ENCODE assay signal across 16 cellular contexts in the genomic region with DNA sequence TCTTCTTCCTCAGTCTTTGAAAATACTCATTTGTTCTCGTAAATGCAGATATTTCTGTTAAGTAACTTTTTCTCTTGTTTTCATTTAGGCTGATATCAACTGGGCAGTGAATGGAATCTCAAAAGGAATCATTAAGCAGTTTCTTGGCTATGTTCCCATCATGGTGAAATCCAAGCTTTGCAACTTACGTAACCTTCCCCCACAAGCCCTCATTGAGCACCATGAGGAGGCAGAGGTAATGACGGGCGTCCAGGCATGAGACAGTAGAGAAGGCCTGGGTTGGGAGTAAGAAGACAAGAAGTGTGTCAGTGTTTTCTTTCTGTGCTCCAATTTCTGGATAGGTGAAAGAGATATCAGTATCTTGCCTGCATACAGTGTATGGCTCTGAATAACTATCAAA. TPM values are rescaled to one million over a fixed set of nuclear protein-coding genes. Genes with fewer than 3 reads are reported as not detected.
DNase-seq lines count a peak whose midpoint lies in the region; ATAC-seq, FAIRE-seq and TF ChIP-seq lines count a peak whose summit lies in the region.
"Had no signal": no experiment of that assay in that cellular context is flagged by ENCODE, and none has a peak within 500 bp of the region (broad histone marks: within the 10 kb centered on the region; RNA-seq: fewer than 3 reads in every experiment).

No MANE protein-coding gene starts in this region.

- no peak overlapping the region for H3K4me3 ChIP-seq in BLaER1 treated with 17β-estradiol and CSF1 and Interleukin-3, amounts not matched to agents 10 nM and 100 nM
- H3K4me3 ChIP-seq in choroid plexus epithelial cell (ENCODE audit: low read depth, low read length) (no peak overlapping the region), lung (no peak overlapping the region), ovary (no peak overlapping the region), left ventricle myocardium inferior (no peak overlapping the region)
- H3K4me3 ChIP-seq: K562 had no signal

- H3K27me3 ChIP-seq in BLaER1 treated with 17β-estradiol and CSF1 and Interleukin-3, amounts not matched to agents 10 nM and 100 nM = no peaks in the 10 kb centered on the region
- no peaks in the 10 kb centered on the region for H3K27me3 ChIP-seq in lung (ENCODE audit: control insufficient read depth, insufficient read depth)
- H3K27me3 ChIP-seq in ovary = no peaks in the 10 kb centered on the region
- H3K27me3 ChIP-seq in left ventricle myocardium inferior (ENCODE audit: low read depth) = no peaks in the 10 kb centered on the region

- peak overlapping the region in 7 of 11 experiments; percentile 23 to 59 (median 34); a peak in 9 of 22 replicates for H3K4me2 ChIP-seq in BLaER1 treated with 17β-estradiol and CSF1 and Interleukin-3, amounts not matched to agents 10 nM and 100 nM

- peaks cover 18 to 41% (median 29%) of the 10 kb centered on the region in 10 experiments for H3K4me1 ChIP-seq in BLaER1 treated with 17β-estradiol and CSF1 and Interleukin-3, amounts not matched to agents 10 nM and 100 nM
- H3K4me1 ChIP-seq in lung (ENCODE audit: control insufficient read depth in 2 of 2, insufficient read depth in 2 of 2, low read length in 2 of 2) (peaks cover 7 to 9% of the 10 kb centered on the region in 2 donors), ovary (ENCODE audit: insufficient read depth) (peaks cover 7% of the 10 kb centered on the region), left ventricle myocardium inferior (peaks cover 16% of the 10 kb centered on the region)

- DNase-seq in Kasumi-1 (lab: John Stamatoyannopoulos, UW) (peak; percentile 17 to 18), choroid plexus epithelial cell (ENCODE audit: low read depth) (peak; percentile 92), lung (ENCODE audit: low spot score) (peak; percentile 36), GM12892 (ENCODE audit: insufficient read length) (no peak), ovary (no peak), left ventricle myocardium inferior (no peak), CD14-positive monocyte (ENCODE audit: low spot score) (no peak)
- DNase-seq: activated T-cell treated with anti-CD3 and anti-CD28 coated beads for 4 hours; anterior cingulate cortex; CD8-positive, alpha-beta T cell; H7; NCI-H510A treated with DMSO at 0.1 percent for 48 hours; stimulated activated naive CD8-positive, alpha-beta T cell treated with anti-CD3 and anti-CD28 coated beads, Interleukin-15, Interleukin-2, amounts not matched to agents 100 U/mL and 50 U/mL, for 24 hours; WERI-Rb-1 had no signal

- peaks cover 4% of the 10 kb centered on the region for H3K4me1 Mint-ChIP-seq in CD14-positive monocyte

- H3K4me3 Mint-ChIP-seq in CD14-positive monocyte = no peak overlapping the region
- H3K4me3 Mint-ChIP-seq: CD8-positive, alpha-beta T cell had no signal

- ATAC-seq in lung (ENCODE audit: insufficient read depth, low FRiP score) = peak; percentile 49
- ATAC-seq: CD8-positive, alpha-beta T cell; K562; stimulated activated naive CD8-positive, alpha-beta T cell treated with anti-CD3 and anti-CD28 coated beads, Interleukin-15, Interleukin-2, amounts not matched to agents 100 U/mL and 50 U/mL, for 24 hours had no signal

- peak overlapping the region in 1 of 7 donors; percentile 7 for H3K27ac Mint-ChIP-seq in CD14-positive monocyte
- H3K27ac Mint-ChIP-seq: CD8-positive, alpha-beta T cell had no signal

- WGBS in lung, 2 donors = 38 to 59% methylated on average over 4 of the region's 4 CpGs
- WGBS in ovary, 3 donors = 92 to 94% (median 93%) methylated on average over 4 of the region's 4 CpGs

- no peak for TF ChIP-seq EP300 in ovary (IDR thresholded peaks at IDR 0.05)

- no peak for FAIRE-seq in GM12892 (lab: Jason Lieb, UNC)
- FAIRE-seq: K562 had no signal

- H3K36me3 Mint-ChIP-seq in CD14-positive monocyte = peaks cover 50 to 53% of the 10 kb centered on the region in 2 donors

- H3K9me3 Mint-ChIP-seq in CD14-positive monocyte = no peaks in the 10 kb centered on the region
- H3K9me3 Mint-ChIP-seq: CD8-positive, alpha-beta T cell had no signal

- intact Hi-C loops in ovary (cut with DNase I) = loop anchor here in 1 of 4 donors (10.0 kb wide), 1 partner anchor 63 kb away; the partner anchor contains the start of gene TTL
- intact Hi-C loops in left ventricle myocardium inferior (cut with micrococcal nuclease) = no loop called here
- intact Hi-C loops in CD14-positive monocyte (cut with micrococcal nuclease) = no loop called here

- no peak for TF ChIP-seq POLR2A in GM12892 (IDR thresholded peaks at IDR 0.05; ENCODE audit: low read depth, low read length)
- TF ChIP-seq POLR2A in ovary (IDR thresholded peaks at IDR 0.05) = no peak

- no peak for TF ChIP-seq CTCF in choroid plexus epithelial cell (conservative IDR thresholded peaks at IDR 0.05; ENCODE audit: low read depth, low read length)
- TF ChIP-seq CTCF in lung (IDR thresholded peaks at IDR 0.05; ENCODE audit: control extremely low read depth, extremely low read depth) = no peak
- no peak for TF ChIP-seq CTCF in ovary (IDR thresholded peaks at IDR 0.05)
- no peak for TF ChIP-seq CTCF in left ventricle myocardium inferior (IDR thresholded peaks at IDR 0.05; ENCODE audit: borderline replicate concordance)
- no peak for TF ChIP-seq CTCF in CD14-positive monocyte (IDR thresholded peaks at IDR 0.05)

- H3K36me3 ChIP-seq in BLaER1 treated with 17β-estradiol and CSF1 and Interleukin-3, amounts not matched to agents 10 nM and 100 nM = peaks cover 62 to 74% (median 70%) of the 10 kb centered on the region in 11 experiments
- H3K36me3 ChIP-seq in lung (ENCODE audit: control insufficient read depth in 2 of 2, insufficient read depth in 2 of 2, low read length in 2 of 2) (peaks cover 14 to 27% of the 10 kb centered on the region in 2 donors), ovary (no peaks in the 10 kb centered on the region), left ventricle myocardium inferior (peaks cover 56% of the 10 kb centered on the region)

- no peaks in the 10 kb centered on the region for H3K9me3 ChIP-seq in BLaER1 treated with 17β-estradiol and CSF1 and Interleukin-3, amounts not matched to agents 10 nM and 100 nM (replicated peaks in 1 of 11)
- H3K9me3 ChIP-seq in lung (ENCODE audit: control insufficient read depth in 2 of 2, insufficient read depth in 1 of 2, low read length in 1 of 2) = no peaks in the 10 kb centered on the region
- no peaks in the 10 kb centered on the region for H3K9me3 ChIP-seq in ovary
- H3K9me3 ChIP-seq in left ventricle myocardium inferior (replicated peaks) = no peaks in the 10 kb centered on the region

- H3K27me3 Mint-ChIP-seq in CD14-positive monocyte (ENCODE audit: low read depth in 3 of 3) = peaks cover 0 to 2% (median 0%) of the 10 kb centered on the region in 3 donors

- peak overlapping the region in 7 of 11 experiments; percentile 27 to 51 (median 36); a peak in 6 of 22 replicates for H3K27ac ChIP-seq in BLaER1 treated with 17β-estradiol and CSF1 and Interleukin-3, amounts not matched to agents 10 nM and 100 nM
- H3K27ac ChIP-seq in lung (ENCODE audit: low read depth in 1 of 2, low read length in 1 of 2) (no peak overlapping the region), ovary (no peak overlapping the region), left ventricle myocardium inferior (replicated peaks) (no peak overlapping the region)
- H3K27ac ChIP-seq: WERI-Rb-1 had no signal

- no peak overlapping the region for H3K9ac ChIP-seq in BLaER1 treated with 17β-estradiol and CSF1 and Interleukin-3, amounts not matched to agents 10 nM and 100 nM

- H4K20me1 ChIP-seq in BLaER1 treated with 17β-estradiol and CSF1 and Interleukin-3, amounts not matched to agents 10 nM and 100 nM = peaks cover 0 to 94% (median 55%) of the 10 kb centered on the region in 11 experiments; a peak in 17 of 22 replicates

RNA-seq across cellular contexts. Expression of gene POLR1B, which starts 5.1 kb away (rescaled TPM):
- total RNA-seq in lung = 10 to 100 TPM; 20.9 to 26.4 TPM
- 1 to 10 TPM; 4.9 to 9.4 TPM for polyA plus RNA-seq in lung
- polyA plus RNA-seq in GM12892 (2012; ENCODE audit: missing spikeins) = 14.5 TPM
- total RNA-seq in ovary = 10 to 100 TPM in 6 of 7 donors, 1 to 10 TPM in 1; 7.9 to 29.9 (median 18.9) TPM
- polyA plus RNA-seq in ovary = 10 to 100 TPM in 1 of 2 donors, 1 to 10 TPM in 1; 5.6 to 25.8 TPM
- total RNA-seq in left ventricle myocardium inferior = 11.7 TPM
- polyA plus RNA-seq in CD14-positive monocyte = 1 to 10 TPM; 5.2 to 6.3 TPM

RNA-seq across cellular contexts. Expression of gene CHCHD5, which starts 37.1 kb away (rescaled TPM):
- 10 to 100 TPM in 1 of 2 donors, 1 to 10 TPM in 1; 3.0 to 46.6 TPM for total RNA-seq in lung
- polyA plus RNA-seq in lung = 10 to 100 TPM; 43.4 to 45.5 TPM
- 29.4 TPM for polyA plus RNA-seq in GM12892 (2012; ENCODE audit: missing spikeins)
- 10 to 100 TPM; 14.2 to 28.6 (median 22.2) TPM for total RNA-seq in ovary
- 10 to 100 TPM in 1 of 2 donors, 1 to 10 TPM in 1; 1.7 to 26.0 TPM for polyA plus RNA-seq in ovary
- total RNA-seq in left ventricle myocardium inferior = 19.2 TPM
- polyA plus RNA-seq in CD14-positive monocyte = 10 to 100 TPM; 56.2 to 77.3 TPM

Comparison
In these comparisons a context has a peak if more than half of its experiments do, and no peak if none do; other contexts are left out.
1. H3K27ac ChIP-seq: peak in BLaER1 treated with 17β-estradiol and CSF1 and Interleukin-3, amounts not matched to agents 10 nM and 100 nM (7 of 11); none in lung (0 of 2), ovary (0 of 2) and left ventricle myocardium inferior (single experiment).
2. DNase-seq: peak in Kasumi-1 (2 of 2), choroid plexus epithelial cell (single experiment) and lung (single experiment); none in GM12892 (single experiment), ovary (0 of 5), left ventricle myocardium inferior (single experiment) and CD14-positive monocyte (single experiment).